ENCODE assay signal across 10 cellular contexts in the genomic region with DNA sequence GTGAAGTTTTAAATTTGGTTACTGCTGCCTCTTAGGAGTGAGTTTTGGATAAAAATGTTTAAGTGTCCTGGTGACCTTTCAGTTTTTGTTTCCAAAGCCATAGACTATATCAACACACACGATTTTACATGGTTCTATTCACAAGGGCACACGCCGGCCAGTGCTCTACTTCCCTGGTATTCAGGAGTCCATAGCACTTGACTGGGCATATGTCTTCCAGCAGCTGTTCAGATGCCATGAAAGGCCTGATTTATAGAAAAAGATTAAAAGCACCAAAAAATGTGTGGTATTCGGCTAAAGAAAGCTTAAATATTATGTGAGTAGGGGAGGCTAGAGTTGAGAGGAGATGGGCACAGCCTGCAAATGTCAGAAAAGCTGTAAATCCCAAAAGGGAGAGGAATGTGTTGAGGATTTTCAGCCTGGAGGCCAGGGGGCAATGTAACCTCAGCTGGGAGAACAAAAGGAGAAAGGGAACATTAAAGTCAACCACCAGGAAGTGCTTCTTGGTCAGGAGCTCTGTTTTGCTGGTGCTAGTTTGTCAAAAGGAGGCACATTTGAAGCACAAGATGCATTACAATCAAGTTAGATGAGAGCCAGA.
DNase-seq lines count a peak whose midpoint lies in the region; ATAC-seq and TF ChIP-seq lines count a peak whose summit lies in the region.
"Had no signal": no experiment of that assay in that cellular context is flagged by ENCODE, and none has a peak within 500 bp of the region (broad histone marks: within the 10 kb centered on the region; RNA-seq: fewer than 3 reads in every experiment).

No MANE protein-coding gene starts in this region.

- no peaks in the 10 kb centered on the region for H3K79me2 ChIP-seq in PC-9 (ENCODE audit: low read depth)

- H3K4me2 ChIP-seq in PC-9, result no peak overlapping the region

- 88% methylated on average over 4 of the region's 4 CpGs for WGBS in right cardiac atrium

- intact Hi-C loops in PC-9 (cut with micrococcal nuclease; ENCODE audit: unreplicated experiment), result loop anchor here (2.0 kb wide), 1 partner anchor 491 kb away; no protein-coding TSS in a partner anchor
- intact Hi-C loops in right cardiac atrium (cut with DNase I), result no loop called here

- POLR2A ChIA-PET in PC-9 (lab: Charles Lee; ENCODE audit: unreplicated experiment), result interaction anchor here (0.7 kb wide), 1 partner anchor 9 kb away, joined by 8 read pairs; no protein-coding TSS in a partner anchor

- peak overlapping the region; percentile 21 for H3K27ac Mint-ChIP-seq in progenitor cell of endocrine pancreas

- no peak overlapping the region for H3K4me3 Mint-ChIP-seq in progenitor cell of endocrine pancreas (ENCODE audit: low read depth)

- no peak overlapping the region for H3K27ac ChIP-seq in PC-9
- no peak overlapping the region for H3K27ac ChIP-seq in right cardiac atrium (ENCODE audit: low read length)

- H3F3A ChIP-seq in PC-9 (ENCODE audit: insufficient read depth, low read depth), result no peaks in the 10 kb centered on the region

- H3K9me3 ChIP-seq in PC-9 (ENCODE audit: insufficient read depth, low read depth), result peaks cover 5% of the 10 kb centered on the region; the same call in 1 of the 2 replicates
- no peaks in the 10 kb centered on the region for H3K9me3 ChIP-seq in right cardiac atrium (ENCODE audit: control insufficient read depth, low read length)

- H3K4me1 ChIP-seq in PC-9 (replicated peaks; ENCODE audit: insufficient read depth), result 0 out of 2 replicates have a peak, but pooled peaks cover 8% of the 10 kb centered on the region
- no peaks in the 10 kb centered on the region for H3K4me1 ChIP-seq in right cardiac atrium (ENCODE audit: control insufficient read depth, insufficient read depth, low read length)

- H3K9me2 ChIP-seq in PC-9 (ENCODE audit: insufficient read depth), result no peaks in the 10 kb centered on the region

- CTCF ChIA-PET in PC-9 (lab: Charles Lee), result interaction anchor here (0.6 kb wide), 1 partner anchor 49 kb away, joined by 4 read pairs; no protein-coding TSS in a partner anchor

- no peaks in the 10 kb centered on the region for H4K20me1 ChIP-seq in PC-9 (ENCODE audit: insufficient read depth)

- H3K27me3 Mint-ChIP-seq in progenitor cell of endocrine pancreas, result no peaks in the 10 kb centered on the region

- ATAC-seq in GM18502 (IDR thresholded peaks at IDR 0.05; ENCODE audit: poor library complexity, unreplicated experiment) (no peak), right cardiac atrium (no peak)

- H3K4me1 Mint-ChIP-seq in progenitor cell of endocrine pancreas (ENCODE audit: low read depth), result peaks cover 40% of the 10 kb centered on the region

- TF ChIP-seq CTCF in PC-9 (conservative IDR thresholded peaks at IDR 0.05), result 0 out of 2 replicates have a peak, but pooled peaks have one; percentile 20
- TF ChIP-seq CTCF in progenitor cell of endocrine pancreas (IDR thresholded peaks at IDR 0.05; ENCODE audit: unreplicated experiment), result no peak

- H3K27me3 ChIP-seq in PC-9 (ENCODE audit: insufficient read depth, low read depth), result no peaks in the 10 kb centered on the region
- no peaks in the 10 kb centered on the region for H3K27me3 ChIP-seq in right cardiac atrium (ENCODE audit: control insufficient read depth, insufficient read depth)
- H3K27me3 ChIP-seq: dorsolateral prefrontal cortex had no signal

- no TSS peak for BruUV-seq in PC-9 (replicated peaks; lab: Mats Ljungman, UMichigan)

- H3K4me3 ChIP-seq in PC-9, result no peak overlapping the region
- no peak overlapping the region for H3K4me3 ChIP-seq in right cardiac atrium (ENCODE audit: low read length)
- H3K4me3 ChIP-seq: dorsolateral prefrontal cortex had no signal

- H3K36me3 ChIP-seq in PC-9 (ENCODE audit: low read depth), result no peaks in the 10 kb centered on the region

- peaks cover 20% of the 10 kb centered on the region for H3K36me3 Mint-ChIP-seq in progenitor cell of endocrine pancreas (ENCODE audit: insufficient read depth)

- H2AFZ ChIP-seq in PC-9, result no peak overlapping the region

- H3K9me3 Mint-ChIP-seq in progenitor cell of endocrine pancreas (ENCODE audit: low read depth), result peaks cover 25% of the 10 kb centered on the region

- peak; percentile 74 for DNase-seq in ELF-1 (ENCODE audit: low read depth, low spot score)
- DNase-seq in PC-9, result no peak
- DNase-seq in fibroblast of gingiva (ENCODE audit: low read depth), result peak; percentile 13
- no peak for DNase-seq in progenitor cell of endocrine pancreas (ENCODE audit: low spot score, unreplicated experiment)
- no peak for DNase-seq in NCI-H2081 (lab: John Stamatoyannopoulos, UW)
- no peak for DNase-seq in right cardiac atrium
- DNase-seq in activated CD4-positive, alpha-beta T cell treated with anti-CD3 and anti-CD28 coated beads for 4 hours, result no peak
- DNase-seq: dorsolateral prefrontal cortex, NCI-H187 treated with DMSO at 0.1 percent for 48 hours had no signal

Comparison
In these comparisons a context has a peak if more than half of its experiments do, and no peak if none do; other contexts are left out.
1. DNase-seq: peak in ELF-1 (single experiment) and fibroblast of gingiva (single experiment); none in PC-9 (0 of 2), progenitor cell of endocrine pancreas (single experiment), NCI-H2081 (0 of 2), right cardiac atrium (0 of 3) and activated CD4-positive, alpha-beta T cell treated with anti-CD3 and anti-CD28 coated beads for 4 hours (0 of 2).